Comparison of ENCODE assay signal across 31 cellular contexts in the genomic region with DNA sequence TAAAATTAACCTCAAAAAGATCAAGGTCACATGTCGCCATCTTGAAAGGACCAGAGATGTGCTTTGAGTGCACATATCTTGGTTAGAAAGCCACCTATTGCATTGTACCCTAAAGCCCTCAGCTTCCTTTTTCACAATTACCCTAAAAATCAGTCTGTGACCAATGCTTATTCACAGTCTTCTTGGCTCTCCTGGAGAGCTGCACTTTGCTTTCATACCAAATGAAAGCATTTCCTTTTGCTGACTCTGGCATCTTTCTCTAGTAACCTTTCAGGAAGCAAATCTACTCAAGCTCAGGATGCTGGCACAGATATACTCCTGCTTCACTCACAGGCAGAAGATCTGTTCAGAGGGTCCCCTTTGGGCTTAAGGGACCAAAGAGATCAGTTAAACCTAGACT.
"Had no signal": no experiment of that assay in that cellular context is flagged by ENCODE, and none has a peak within 500 bp of the region (broad histone marks: within the 10 kb centered on the region; RNA-seq: fewer than 3 reads in every experiment).

No MANE protein-coding gene starts in this region.

- H3K27me3 ChIP-seq: MG63, SJCRH30 had no signal

- H3K9me3 ChIP-seq: MG63, SJCRH30 had no signal

- ATAC-seq: Panc1, Right ventricle myocardium inferior, SK-N-SH treated with all-trans-retinoic acid at 6 μM for 48 hours, T-cell had no signal

- H3K4me3 ChIP-seq: MG63, PC-9, SJCRH30, SK-N-MC had no signal

- H3K4me1 ChIP-seq: SJCRH30 had no signal

- DNase-seq: Kasumi-1, MG63, NCI-H1048, NCI-H1092 treated with DMSO at 0.1 percent for 48 hours, NCI-H1105 treated with DMSO at 0.1 percent for 48 hours, NCI-H1417, NCI-H1436, NCI-H146, NCI-H1694, NCI-H187, NCI-H2029, NCI-H2081, NCI-H2171, NCI-H226, NCI-H446 treated with DMSO at 0.1 percent for 48 hours, NCI-H510A, NCI-H524, NCI-H526, NCI-H69, NCI-H748 treated with DMSO at 0.1 percent for 48 hours, PC-9, SHP77, SIG-M5, SJCRH30, T-cell had no signal

- H3K4me2 ChIP-seq: PC-9 had no signal

- H2AFZ ChIP-seq: PC-9 had no signal

- H3K36me3 ChIP-seq: MG63, SJCRH30 had no signal

- H3K27ac ChIP-seq: PC-9, RWPE1, SJCRH30, SK-N-MC had no signal

- FAIRE-seq: RCC 7860 had no signal
